ENCODE assay signal across 1 cellular context in the genomic region with DNA sequence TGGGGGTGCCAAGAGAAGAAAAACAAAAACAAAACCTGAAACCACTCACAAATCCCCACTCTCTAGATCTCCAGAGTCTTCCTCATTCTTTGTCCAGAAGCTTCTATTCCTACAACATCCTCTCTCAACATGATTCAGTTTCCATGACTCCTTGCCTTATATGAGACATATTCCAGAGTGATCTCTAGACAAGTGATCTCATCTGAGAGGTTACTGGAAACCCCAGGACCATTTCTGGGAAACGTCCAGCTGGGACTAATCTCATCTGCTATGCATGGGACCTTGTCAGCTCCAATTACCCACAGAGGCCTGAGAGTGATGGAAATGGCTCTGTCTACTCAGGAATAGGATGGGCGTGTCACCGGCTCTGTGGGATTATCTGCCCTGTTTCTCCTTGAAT.
TF ChIP-seq lines count a peak whose summit lies in the region.

No MANE protein-coding gene starts in this region.

TF ChIP-seq in K562, 482 proteins besides CTCF, POLR2A, EP300 and RAD21:
- no peak for TF ChIP-seq TBL1XR1 (IDR thresholded peaks at IDR 0.05; ENCODE audit: low read length in 2 of 2)
- TF ChIP-seq CTBP1 (IDR thresholded peaks at IDR 0.05; ENCODE audit: borderline replicate concordance): peak; percentile 67; the same call in 1 of the 2 replicates
- peak; percentile 63; the same call in 1 of the 2 replicates for TF ChIP-seq ATF7 (IDR thresholded peaks at IDR 0.05)
- no peak for TF ChIP-seq U2AF2 (optimal IDR thresholded peaks at IDR 0.05; ENCODE audit: low read depth, low read length)
- no peak for TF ChIP-seq ZFP1 (CRISPR knock-in tag; IDR thresholded peaks at IDR 0.05)
- TF ChIP-seq U2AF1 (optimal IDR thresholded peaks at IDR 0.05; ENCODE audit: low read depth, low read length): no peak
- peak; percentile 65 for TF ChIP-seq MEIS2 (IDR thresholded peaks at IDR 0.05; ENCODE audit: partially characterized antibody)
- TF ChIP-seq BMI1 (IDR thresholded peaks at IDR 0.05; ENCODE audit: low read length): no peak
- peak; percentile 37 for TF ChIP-seq RFX1 (IDR thresholded peaks at IDR 0.05)
- TF ChIP-seq JUND (IDR thresholded peaks at IDR 0.05; ENCODE audit: borderline replicate concordance, low read depth, low read length): peak; percentile 25; the same call in 1 of the 2 replicates
- peak; percentile 56; the same call in 1 of the 3 replicates for TF ChIP-seq JUND (tag; IDR thresholded peaks at IDR 0.05; ENCODE audit: borderline replicate concordance, low read depth, low read length)
- TF ChIP-seq, protein P1, sequence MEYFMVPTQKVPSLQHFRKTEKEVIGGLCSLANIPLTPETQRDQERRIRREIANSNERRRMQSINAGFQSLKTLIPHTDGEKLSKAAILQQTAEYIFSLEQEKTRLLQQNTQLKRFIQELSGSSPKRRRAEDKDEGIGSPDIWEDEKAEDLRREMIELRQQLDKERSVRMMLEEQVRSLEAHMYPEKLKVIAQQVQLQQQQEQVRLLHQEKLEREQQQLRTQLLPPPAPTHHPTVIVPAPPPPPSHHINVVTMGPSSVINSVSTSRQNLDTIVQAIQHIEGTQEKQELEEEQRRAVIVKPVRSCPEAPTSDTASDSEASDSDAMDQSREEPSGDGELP (CRISPR knock-in tag; IDR thresholded peaks at IDR 0.05; ENCODE audit: borderline replicate concordance): peak; percentile 42
- TF ChIP-seq ZNF830 (CRISPR knock-in tag; IDR thresholded peaks at IDR 0.05): no peak
- TF ChIP-seq, protein P2, sequence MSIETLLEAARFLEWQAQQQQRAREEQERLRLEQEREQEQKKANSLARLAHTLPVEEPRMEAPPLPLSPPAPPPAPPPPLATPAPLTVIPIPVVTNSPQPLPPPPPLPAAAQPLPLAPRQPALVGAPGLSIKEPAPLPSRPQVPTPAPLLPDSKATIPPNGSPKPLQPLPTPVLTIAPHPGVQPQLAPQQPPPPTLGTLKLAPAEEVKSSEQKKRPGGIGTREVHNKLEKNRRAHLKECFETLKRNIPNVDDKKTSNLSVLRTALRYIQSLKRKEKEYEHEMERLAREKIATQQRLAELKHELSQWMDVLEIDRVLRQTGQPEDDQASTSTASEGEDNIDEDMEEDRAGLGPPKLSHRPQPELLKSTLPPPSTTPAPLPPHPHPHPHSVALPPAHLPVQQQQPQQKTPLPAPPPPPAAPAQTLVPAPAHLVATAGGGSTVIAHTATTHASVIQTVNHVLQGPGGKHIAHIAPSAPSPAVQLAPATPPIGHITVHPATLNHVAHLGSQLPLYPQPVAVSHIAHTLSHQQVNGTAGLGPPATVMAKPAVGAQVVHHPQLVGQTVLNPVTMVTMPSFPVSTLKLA (conservative IDR thresholded peaks at IDR 0.05): 0 out of 4 replicates have a peak, but pooled peaks of 1 of the 2 experiments have one; percentile 23
- TF ChIP-seq CBFA2T3 (IDR thresholded peaks at IDR 0.05): 0 out of 2 replicates have a peak, but pooled peaks have one; percentile 9
- TF ChIP-seq E2F3 (CRISPR knock-in tag; IDR thresholded peaks at IDR 0.05): no peak
- TF ChIP-seq, protein P3, sequence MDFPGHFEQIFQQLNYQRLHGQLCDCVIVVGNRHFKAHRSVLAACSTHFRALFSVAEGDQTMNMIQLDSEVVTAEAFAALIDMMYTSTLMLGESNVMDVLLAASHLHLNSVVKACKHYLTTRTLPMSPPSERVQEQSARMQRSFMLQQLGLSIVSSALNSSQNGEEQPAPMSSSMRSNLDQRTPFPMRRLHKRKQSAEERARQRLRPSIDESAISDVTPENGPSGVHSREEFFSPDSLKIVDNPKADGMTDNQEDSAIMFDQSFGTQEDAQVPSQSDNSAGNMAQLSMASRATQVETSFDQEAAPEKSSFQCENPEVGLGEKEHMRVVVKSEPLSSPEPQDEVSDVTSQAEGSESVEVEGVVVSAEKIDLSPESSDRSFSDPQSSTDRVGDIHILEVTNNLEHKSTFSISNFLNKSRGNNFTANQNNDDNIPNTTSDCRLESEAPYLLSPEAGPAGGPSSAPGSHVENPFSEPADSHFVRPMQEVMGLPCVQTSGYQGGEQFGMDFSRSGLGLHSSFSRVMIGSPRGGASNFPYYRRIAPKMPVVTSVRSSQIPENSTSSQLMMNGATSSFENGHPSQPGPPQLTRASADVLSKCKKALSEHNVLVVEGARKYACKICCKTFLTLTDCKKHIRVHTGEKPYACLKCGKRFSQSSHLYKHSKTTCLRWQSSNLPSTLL (IDR thresholded peaks at IDR 0.05): peak; percentile 92
- peak; percentile 55 for TF ChIP-seq SMAD4 (CRISPR knock-in tag; conservative IDR thresholded peaks at IDR 0.05)
- peak; percentile 5 for TF ChIP-seq FOS (IDR thresholded peaks at IDR 0.05; ENCODE audit: extremely low read depth, insufficient read length)
- TF ChIP-seq FOSL1 (tag; conservative IDR thresholded peaks at IDR 0.05): peak; percentile 54
- TF ChIP-seq, protein P4, sequence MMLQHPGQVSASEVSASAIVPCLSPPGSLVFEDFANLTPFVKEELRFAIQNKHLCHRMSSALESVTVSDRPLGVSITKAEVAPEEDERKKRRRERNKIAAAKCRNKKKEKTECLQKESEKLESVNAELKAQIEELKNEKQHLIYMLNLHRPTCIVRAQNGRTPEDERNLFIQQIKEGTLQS (IDR thresholded peaks at IDR 0.05): peak; percentile 77
- TF ChIP-seq, protein P4 (CRISPR knock-in tag; conservative IDR thresholded peaks at IDR 0.05): no peak
- TF ChIP-seq, protein P5, sequence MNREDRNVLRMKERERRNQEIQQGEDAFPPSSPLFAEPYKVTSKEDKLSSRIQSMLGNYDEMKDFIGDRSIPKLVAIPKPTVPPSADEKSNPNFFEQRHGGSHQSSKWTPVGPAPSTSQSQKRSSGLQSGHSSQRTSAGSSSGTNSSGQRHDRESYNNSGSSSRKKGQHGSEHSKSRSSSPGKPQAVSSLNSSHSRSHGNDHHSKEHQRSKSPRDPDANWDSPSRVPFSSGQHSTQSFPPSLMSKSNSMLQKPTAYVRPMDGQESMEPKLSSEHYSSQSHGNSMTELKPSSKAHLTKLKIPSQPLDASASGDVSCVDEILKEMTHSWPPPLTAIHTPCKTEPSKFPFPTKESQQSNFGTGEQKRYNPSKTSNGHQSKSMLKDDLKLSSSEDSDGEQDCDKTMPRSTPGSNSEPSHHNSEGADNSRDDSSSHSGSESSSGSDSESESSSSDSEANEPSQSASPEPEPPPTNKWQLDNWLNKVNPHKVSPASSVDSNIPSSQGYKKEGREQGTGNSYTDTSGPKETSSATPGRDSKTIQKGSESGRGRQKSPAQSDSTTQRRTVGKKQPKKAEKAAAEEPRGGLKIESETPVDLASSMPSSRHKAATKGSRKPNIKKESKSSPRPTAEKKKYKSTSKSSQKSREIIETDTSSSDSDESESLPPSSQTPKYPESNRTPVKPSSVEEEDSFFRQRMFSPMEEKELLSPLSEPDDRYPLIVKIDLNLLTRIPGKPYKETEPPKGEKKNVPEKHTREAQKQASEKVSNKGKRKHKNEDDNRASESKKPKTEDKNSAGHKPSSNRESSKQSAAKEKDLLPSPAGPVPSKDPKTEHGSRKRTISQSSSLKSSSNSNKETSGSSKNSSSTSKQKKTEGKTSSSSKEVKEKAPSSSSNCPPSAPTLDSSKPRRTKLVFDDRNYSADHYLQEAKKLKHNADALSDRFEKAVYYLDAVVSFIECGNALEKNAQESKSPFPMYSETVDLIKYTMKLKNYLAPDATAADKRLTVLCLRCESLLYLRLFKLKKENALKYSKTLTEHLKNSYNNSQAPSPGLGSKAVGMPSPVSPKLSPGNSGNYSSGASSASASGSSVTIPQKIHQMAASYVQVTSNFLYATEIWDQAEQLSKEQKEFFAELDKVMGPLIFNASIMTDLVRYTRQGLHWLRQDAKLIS (CRISPR knock-in tag; IDR thresholded peaks at IDR 0.05): no peak
- TF ChIP-seq, protein P6, sequence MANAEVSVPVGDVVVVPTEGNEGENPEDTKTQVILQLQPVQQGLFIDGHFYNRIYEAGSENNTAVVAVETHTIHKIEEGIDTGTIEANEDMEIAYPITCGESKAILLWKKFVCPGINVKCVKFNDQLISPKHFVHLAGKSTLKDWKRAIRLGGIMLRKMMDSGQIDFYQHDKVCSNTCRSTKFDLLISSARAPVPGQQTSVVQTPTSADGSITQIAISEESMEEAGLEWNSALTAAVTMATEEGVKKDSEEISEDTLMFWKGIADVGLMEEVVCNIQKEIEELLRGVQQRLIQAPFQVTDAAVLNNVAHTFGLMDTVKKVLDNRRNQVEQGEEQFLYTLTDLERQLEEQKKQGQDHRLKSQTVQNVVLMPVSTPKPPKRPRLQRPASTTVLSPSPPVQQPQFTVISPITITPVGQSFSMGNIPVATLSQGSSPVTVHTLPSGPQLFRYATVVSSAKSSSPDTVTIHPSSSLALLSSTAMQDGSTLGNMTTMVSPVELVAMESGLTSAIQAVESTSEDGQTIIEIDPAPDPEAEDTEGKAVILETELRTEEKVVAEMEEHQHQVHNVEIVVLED (CRISPR knock-in tag; IDR thresholded peaks at IDR 0.05): no peak
- TF ChIP-seq CC2D1A (IDR thresholded peaks at IDR 0.05): peak; percentile 97
- no peak for TF ChIP-seq PML (IDR thresholded peaks at IDR 0.05; ENCODE audit: low read length)
- TF ChIP-seq, protein P7, sequence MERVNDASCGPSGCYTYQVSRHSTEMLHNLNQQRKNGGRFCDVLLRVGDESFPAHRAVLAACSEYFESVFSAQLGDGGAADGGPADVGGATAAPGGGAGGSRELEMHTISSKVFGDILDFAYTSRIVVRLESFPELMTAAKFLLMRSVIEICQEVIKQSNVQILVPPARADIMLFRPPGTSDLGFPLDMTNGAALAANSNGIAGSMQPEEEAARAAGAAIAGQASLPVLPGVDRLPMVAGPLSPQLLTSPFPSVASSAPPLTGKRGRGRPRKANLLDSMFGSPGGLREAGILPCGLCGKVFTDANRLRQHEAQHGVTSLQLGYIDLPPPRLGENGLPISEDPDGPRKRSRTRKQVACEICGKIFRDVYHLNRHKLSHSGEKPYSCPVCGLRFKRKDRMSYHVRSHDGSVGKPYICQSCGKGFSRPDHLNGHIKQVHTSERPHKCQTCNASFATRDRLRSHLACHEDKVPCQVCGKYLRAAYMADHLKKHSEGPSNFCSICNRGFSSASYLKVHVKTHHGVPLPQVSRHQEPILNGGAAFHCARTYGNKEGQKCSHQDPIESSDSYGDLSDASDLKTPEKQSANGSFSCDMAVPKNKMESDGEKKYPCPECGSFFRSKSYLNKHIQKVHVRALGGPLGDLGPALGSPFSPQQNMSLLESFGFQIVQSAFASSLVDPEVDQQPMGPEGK (CRISPR knock-in tag; IDR thresholded peaks at IDR 0.05; ENCODE audit: borderline replicate concordance): no peak
- TF ChIP-seq ARID1B (IDR thresholded peaks at IDR 0.05): peak; percentile 65
- TF ChIP-seq, protein P8, sequence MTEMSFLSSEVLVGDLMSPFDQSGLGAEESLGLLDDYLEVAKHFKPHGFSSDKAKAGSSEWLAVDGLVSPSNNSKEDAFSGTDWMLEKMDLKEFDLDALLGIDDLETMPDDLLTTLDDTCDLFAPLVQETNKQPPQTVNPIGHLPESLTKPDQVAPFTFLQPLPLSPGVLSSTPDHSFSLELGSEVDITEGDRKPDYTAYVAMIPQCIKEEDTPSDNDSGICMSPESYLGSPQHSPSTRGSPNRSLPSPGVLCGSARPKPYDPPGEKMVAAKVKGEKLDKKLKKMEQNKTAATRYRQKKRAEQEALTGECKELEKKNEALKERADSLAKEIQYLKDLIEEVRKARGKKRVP (CRISPR knock-in tag; IDR thresholded peaks at IDR 0.05): no peak
- peak in 1 of 2 experiments; percentile 66; a peak in 1 of 4 replicates for TF ChIP-seq SRF (CRISPR knock-in tag; IDR thresholded peaks at IDR 0.05)
- TF ChIP-seq TCF3 (CRISPR knock-in tag; IDR thresholded peaks at IDR 0.05): peak; percentile 18; the same call in 1 of the 2 replicates
- TF ChIP-seq, protein P9, sequence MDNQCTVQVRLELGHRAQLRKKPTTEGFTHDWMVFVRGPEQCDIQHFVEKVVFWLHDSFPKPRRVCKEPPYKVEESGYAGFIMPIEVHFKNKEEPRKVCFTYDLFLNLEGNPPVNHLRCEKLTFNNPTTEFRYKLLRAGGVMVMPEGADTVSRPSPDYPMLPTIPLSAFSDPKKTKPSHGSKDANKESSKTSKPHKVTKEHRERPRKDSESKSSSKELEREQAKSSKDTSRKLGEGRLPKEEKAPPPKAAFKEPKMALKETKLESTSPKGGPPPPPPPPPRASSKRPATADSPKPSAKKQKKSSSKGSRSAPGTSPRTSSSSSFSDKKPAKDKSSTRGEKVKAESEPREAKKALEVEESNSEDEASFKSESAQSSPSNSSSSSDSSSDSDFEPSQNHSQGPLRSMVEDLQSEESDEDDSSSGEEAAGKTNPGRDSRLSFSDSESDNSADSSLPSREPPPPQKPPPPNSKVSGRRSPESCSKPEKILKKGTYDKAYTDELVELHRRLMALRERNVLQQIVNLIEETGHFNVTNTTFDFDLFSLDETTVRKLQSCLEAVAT (IDR thresholded peaks at IDR 0.05): 0 out of 4 replicates have a peak, but pooled peaks of 1 of the 2 experiments have one; percentile 38
TF ChIP-seq in K562: peak in this region for 18.
